Comparison of ENCODE assay signal across 10 cellular contexts in genomic region chr14:72907886-72908285, GRCh38. TPM values are rescaled to one million over a fixed set of nuclear protein-coding genes. Genes with fewer than 3 reads are reported as not detected.
A peak's percentile ranks its signal among the peaks of the same experiment; 100 is the strongest.
DNase-seq lines count a peak whose midpoint lies in the region; ATAC-seq and TF ChIP-seq lines count a peak whose summit lies in the region.
"Had no signal": no experiment of that assay in that cellular context is flagged by ENCODE, and none has a peak within 500 bp of the region (broad histone marks: within the 10 kb centered on the region; RNA-seq: fewer than 3 reads in every experiment).

No MANE protein-coding gene starts in this region.

- no peaks in the 10 kb centered on the region for H3K9me3 ChIP-seq in ES-I3 (ENCODE audit: control insufficient read depth, insufficient read depth, low read length)
- H3K9me3 ChIP-seq in HUES64 (ENCODE audit: insufficient read depth, low read depth, low read length): no peaks in the 10 kb centered on the region
- H3K9me3 ChIP-seq: body of pancreas, prostate gland had no signal

- ATAC-seq in GM18858 (IDR thresholded peaks at IDR 0.05; ENCODE audit: unreplicated experiment) (no peak), HG03460 (IDR thresholded peaks at IDR 0.05; ENCODE audit: unreplicated experiment) (no peak)
- ATAC-seq: body of pancreas had no signal

- TF ChIP-seq CTCF in astrocyte of the spinal cord (IDR thresholded peaks at IDR 0.05; ENCODE audit: low read depth, low read length): no peak

- no peaks in the 10 kb centered on the region for H3K36me3 ChIP-seq in ES-I3 (ENCODE audit: insufficient read depth, low read length)
- no peaks in the 10 kb centered on the region for H3K36me3 ChIP-seq in HUES64 (ENCODE audit: insufficient read depth, low read length)
- H3K36me3 ChIP-seq: prostate gland had no signal

- in situ Hi-C loops in astrocyte of the spinal cord (cut with HindIII; ENCODE audit: low sequenced_read_pairs): no loop called here

- peak overlapping the region; percentile 38; the same call in 1 of the 2 replicates for H3K27ac ChIP-seq in HUES64 (ENCODE audit: low read depth, low read length)
- H3K27ac ChIP-seq: body of pancreas, prostate gland had no signal

- H3K4me3 ChIP-seq in HUES64 (ENCODE audit: low read length): no peak overlapping the region
- no peak overlapping the region for H3K4me3 ChIP-seq in astrocyte of the spinal cord (ENCODE audit: low read depth, low read length)
- H3K4me3 ChIP-seq: body of pancreas, prostate gland had no signal

- DNase-seq in astrocyte of the spinal cord (ENCODE audit: low read depth, low spot score) (peak; percentile 86), myocyte (ENCODE audit: low read depth) (peak; percentile 34), DMS153 (lab: John Stamatoyannopoulos, UW) (no peak)
- DNase-seq: activated CD4-positive, alpha-beta T cell treated with anti-CD3 and anti-CD28 coated beads for 48 hours; body of pancreas had no signal

- H3K4me1 ChIP-seq in ES-I3 (ENCODE audit: insufficient read depth, low read length): peaks cover 20% of the 10 kb centered on the region
- H3K4me1 ChIP-seq in HUES64 (ENCODE audit: insufficient read depth, low read length): peaks cover 23% of the 10 kb centered on the region
- H3K4me1 ChIP-seq: prostate gland had no signal

- WGBS in HUES64: 3% methylated on average over 5 of the region's 5 CpGs

- no peaks in the 10 kb centered on the region for H3K27me3 ChIP-seq in HUES64 (ENCODE audit: insufficient read depth, low read length)
- H3K27me3 ChIP-seq: body of pancreas had no signal

- H3K9ac ChIP-seq in ES-I3 (ENCODE audit: low read depth, low read length): peak overlapping the region; percentile 19; the same call in 1 of the 2 replicates
- no peak overlapping the region for H3K9ac ChIP-seq in HUES64 (ENCODE audit: low read depth, low read length)

RNA-seq across cellular contexts. Expression of gene DPF3, which starts 14.0 kb away (rescaled TPM):
- 0.30 TPM for polyA plus RNA-seq in HUES64 (2013, experiment 1 of 2)
- polyA plus RNA-seq in HUES64 (2013, experiment 2 of 2): 0.57 TPM
- 4.7 and 5.5 TPM in 2 replicates for total RNA-seq in myocyte
- 3.3 TPM for polyA plus RNA-seq in myocyte (2012)

RNA-seq across cellular contexts. Expression of gene DCAF4, which starts 18.4 kb away (rescaled TPM):
- 10.7 TPM for polyA plus RNA-seq in HUES64 (2013, experiment 1 of 2)
- 10.1 TPM for polyA plus RNA-seq in HUES64 (2013, experiment 2 of 2)
- total RNA-seq in myocyte: 19.8 and 23.2 TPM in 2 replicates
- 18.5 TPM for polyA plus RNA-seq in myocyte (2012)
